In the genomic region with DNA sequence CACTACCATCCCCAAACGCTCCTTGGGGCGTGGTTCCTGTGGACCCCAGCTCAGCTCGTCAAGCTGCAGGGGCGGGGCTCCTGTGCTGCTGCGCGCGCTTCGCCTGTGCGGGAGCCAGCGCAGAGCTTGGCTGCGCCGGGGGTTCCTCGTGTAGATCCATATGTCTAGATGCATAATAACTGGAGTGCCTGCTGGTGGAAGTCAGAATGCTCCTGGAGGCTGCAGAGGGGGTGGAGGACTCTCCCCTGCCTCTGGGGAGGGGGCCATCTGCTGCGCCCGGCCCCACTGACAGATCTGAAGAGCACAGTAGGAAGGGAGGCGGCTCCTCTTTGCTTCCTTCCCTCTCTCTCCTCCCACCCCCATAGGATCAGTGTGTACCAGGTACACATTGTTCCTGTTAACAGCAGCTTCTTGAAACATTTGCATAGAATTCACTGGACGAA, we compare ENCODE assay signal across 1 cellular context.
A peak's percentile ranks its signal among the peaks of the same experiment; 100 is the strongest.
TF ChIP-seq lines count a peak whose summit lies in the region.

No MANE protein-coding gene starts in this region.

TF ChIP-seq in HepG2, 621 proteins besides CTCF, POLR2A, EP300 and RAD21 (continued from another document):
- TF ChIP-seq, protein P1, sequence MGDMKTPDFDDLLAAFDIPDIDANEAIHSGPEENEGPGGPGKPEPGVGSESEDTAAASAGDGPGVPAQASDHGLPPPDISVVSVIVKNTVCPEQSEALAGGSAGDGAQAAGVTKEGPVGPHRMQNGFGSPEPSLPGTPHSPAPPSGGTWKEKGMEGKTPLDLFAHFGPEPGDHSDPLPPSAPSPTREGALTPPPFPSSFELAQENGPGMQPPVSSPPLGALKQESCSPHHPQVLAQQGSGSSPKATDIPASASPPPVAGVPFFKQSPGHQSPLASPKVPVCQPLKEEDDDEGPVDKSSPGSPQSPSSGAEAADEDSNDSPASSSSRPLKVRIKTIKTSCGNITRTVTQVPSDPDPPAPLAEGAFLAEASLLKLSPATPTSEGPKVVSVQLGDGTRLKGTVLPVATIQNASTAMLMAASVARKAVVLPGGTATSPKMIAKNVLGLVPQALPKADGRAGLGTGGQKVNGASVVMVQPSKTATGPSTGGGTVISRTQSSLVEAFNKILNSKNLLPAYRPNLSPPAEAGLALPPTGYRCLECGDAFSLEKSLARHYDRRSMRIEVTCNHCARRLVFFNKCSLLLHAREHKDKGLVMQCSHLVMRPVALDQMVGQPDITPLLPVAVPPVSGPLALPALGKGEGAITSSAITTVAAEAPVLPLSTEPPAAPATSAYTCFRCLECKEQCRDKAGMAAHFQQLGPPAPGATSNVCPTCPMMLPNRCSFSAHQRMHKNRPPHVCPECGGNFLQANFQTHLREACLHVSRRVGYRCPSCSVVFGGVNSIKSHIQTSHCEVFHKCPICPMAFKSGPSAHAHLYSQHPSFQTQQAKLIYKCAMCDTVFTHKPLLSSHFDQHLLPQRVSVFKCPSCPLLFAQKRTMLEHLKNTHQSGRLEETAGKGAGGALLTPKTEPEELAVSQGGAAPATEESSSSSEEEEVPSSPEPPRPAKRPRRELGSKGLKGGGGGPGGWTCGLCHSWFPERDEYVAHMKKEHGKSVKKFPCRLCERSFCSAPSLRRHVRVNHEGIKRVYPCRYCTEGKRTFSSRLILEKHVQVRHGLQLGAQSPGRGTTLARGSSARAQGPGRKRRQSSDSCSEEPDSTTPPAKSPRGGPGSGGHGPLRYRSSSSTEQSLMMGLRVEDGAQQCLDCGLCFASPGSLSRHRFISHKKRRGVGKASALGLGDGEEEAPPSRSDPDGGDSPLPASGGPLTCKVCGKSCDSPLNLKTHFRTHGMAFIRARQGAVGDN (CRISPR knock-in tag; IDR thresholded peaks at IDR 0.05) = no peak
- TF ChIP-seq NFKB2 (CRISPR knock-in tag; IDR thresholded peaks at IDR 0.05; ENCODE audit: borderline replicate concordance) (no peak), AGO2 (optimal IDR thresholded peaks at IDR 0.05; ENCODE audit: low read depth, low read length) (peak; percentile 52), RBFOX2 (IDR thresholded peaks at IDR 0.05; ENCODE audit: low read depth, low read length) (peak; percentile 32; the same call in 1 of the 2 replicates)
- TF ChIP-seq, protein P2, sequence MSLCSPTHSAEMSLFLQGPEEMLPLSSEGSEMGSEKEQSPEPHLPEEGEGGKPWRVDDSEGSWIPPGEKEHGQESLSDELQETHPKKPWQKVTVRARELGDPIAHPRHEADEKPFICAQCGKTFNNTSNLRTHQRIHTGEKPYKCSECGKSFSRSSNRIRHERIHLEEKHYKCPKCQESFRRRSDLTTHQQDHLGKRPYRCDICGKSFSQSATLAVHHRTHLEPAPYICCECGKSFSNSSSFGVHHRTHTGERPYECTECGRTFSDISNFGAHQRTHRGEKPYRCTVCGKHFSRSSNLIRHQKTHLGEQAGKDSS (CRISPR knock-in tag; IDR thresholded peaks at IDR 0.05; ENCODE audit: borderline replicate concordance, low read depth) = no peak
TF ChIP-seq in HepG2: peak in this region for 3.
